Comparison of ENCODE assay signal across 1 cellular context in genomic region chr1:7508830-7509508, GRCh38.
TF ChIP-seq lines count a peak whose summit lies in the region.

No MANE protein-coding gene starts in this region.

TF ChIP-seq in SK-N-SH treated with all-trans-retinoic acid at 6 μM for 48 hours, 23 proteins besides CTCF, POLR2A, EP300 and RAD21 (continued from another document):
- TF ChIP-seq PATZ1 (CRISPR knock-in tag; IDR thresholded peaks at IDR 0.05; ENCODE audit: borderline replicate concordance), result no peak
